1 cellular context compared by ENCODE assay signal in the genomic region with DNA sequence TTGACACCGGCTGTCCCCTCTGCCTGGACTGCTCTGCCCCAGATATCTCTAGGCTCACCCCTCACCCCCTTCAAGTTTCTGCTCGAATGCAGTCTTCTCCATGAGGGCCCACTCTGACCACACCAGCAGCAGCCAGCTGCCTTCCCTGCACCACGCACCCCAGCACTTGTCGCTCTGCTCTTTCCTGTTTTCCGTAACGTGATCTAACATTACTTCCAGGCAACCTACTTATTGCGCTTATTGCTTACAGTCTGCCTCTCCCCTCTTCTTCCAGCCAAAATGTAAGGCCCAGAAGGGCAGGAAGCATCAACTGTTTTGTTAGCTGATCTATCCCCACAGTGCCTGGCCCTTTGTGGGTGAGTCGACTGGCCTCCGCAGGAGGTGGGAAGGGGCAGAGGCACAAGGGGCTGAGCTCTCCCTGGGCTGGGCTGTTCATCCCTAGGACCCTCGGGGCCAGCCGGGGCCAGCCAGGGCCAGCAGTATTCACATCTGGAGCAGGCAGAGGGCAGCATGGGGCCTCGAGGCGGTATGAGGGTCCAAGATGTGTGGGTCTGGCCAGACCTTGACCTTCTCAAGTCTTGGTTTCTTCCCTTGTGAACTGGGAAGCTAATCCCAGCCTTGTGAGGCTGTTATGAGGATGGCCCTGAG.
TF ChIP-seq lines count a peak whose summit lies in the region.

No MANE protein-coding gene starts in this region.

TF ChIP-seq in H1, 55 proteins besides CTCF, POLR2A, EP300 and RAD21:
- no peak for TF ChIP-seq SP1 (IDR thresholded peaks at IDR 0.05; ENCODE audit: low read depth, low read length)
- TF ChIP-seq RNF2 (IDR thresholded peaks at IDR 0.05; ENCODE audit: borderline replicate concordance, low read depth, low read length, missing control alignments, poor library complexity, severe bottlenecking) = no peak
- TF ChIP-seq, protein P1, sequence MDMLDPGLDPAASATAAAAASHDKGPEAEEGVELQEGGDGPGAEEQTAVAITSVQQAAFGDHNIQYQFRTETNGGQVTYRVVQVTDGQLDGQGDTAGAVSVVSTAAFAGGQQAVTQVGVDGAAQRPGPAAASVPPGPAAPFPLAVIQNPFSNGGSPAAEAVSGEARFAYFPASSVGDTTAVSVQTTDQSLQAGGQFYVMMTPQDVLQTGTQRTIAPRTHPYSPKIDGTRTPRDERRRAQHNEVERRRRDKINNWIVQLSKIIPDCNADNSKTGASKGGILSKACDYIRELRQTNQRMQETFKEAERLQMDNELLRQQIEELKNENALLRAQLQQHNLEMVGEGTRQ (IDR thresholded peaks at IDR 0.05; ENCODE audit: low read length) = no peak
- no peak for TF ChIP-seq SIX5 (IDR thresholded peaks at IDR 0.05; ENCODE audit: low read depth, low read length)
- no peak for TF ChIP-seq SP4 (IDR thresholded peaks at IDR 0.05; ENCODE audit: low read length)
- TF ChIP-seq ASH2L (IDR thresholded peaks at IDR 0.05; ENCODE audit: low read length) = no peak
- TF ChIP-seq SP2 (IDR thresholded peaks at IDR 0.05; ENCODE audit: low read length) = no peak
- TF ChIP-seq SAP30 (IDR thresholded peaks at IDR 0.05; ENCODE audit: insufficient read depth, insufficient replicate concordance, low read length) = no peak
- TF ChIP-seq RXRA (IDR thresholded peaks at IDR 0.05; ENCODE audit: insufficient read depth, low read depth, low read length) = no peak
- TF ChIP-seq ZNF274 (IDR thresholded peaks at IDR 0.05; ENCODE audit: borderline replicate concordance, extremely low read depth, low read length) = no peak
- TF ChIP-seq JUN (IDR thresholded peaks at IDR 0.05; ENCODE audit: low read depth, low read length) = no peak
- no peak for TF ChIP-seq CEBPB (IDR thresholded peaks at IDR 0.05; ENCODE audit: low read depth, low read length)
- TF ChIP-seq CHD2 (IDR thresholded peaks at IDR 0.05; ENCODE audit: low read length) = no peak
- no peak for TF ChIP-seq MAX (IDR thresholded peaks at IDR 0.05)
- no peak for TF ChIP-seq KDM5A (IDR thresholded peaks at IDR 0.05; ENCODE audit: low read length)
- TF ChIP-seq GABPA (IDR thresholded peaks at IDR 0.05; ENCODE audit: borderline replicate concordance, insufficient read depth, low read length) = no peak
- TF ChIP-seq TAF1 (IDR thresholded peaks at IDR 0.05; ENCODE audit: low read depth, low read length) = no peak
- no peak for TF ChIP-seq TAF7 (optimal IDR thresholded peaks at IDR 0.05; ENCODE audit: borderline replicate concordance, low read depth, low read length)
TF ChIP-seq in H1: peak in this region for 0.
